8 cellular contexts compared by ENCODE assay signal in genomic region chr5:81852277-81853004, GRCh38.
DNase-seq lines count a peak whose midpoint lies in the region; ATAC-seq and TF ChIP-seq lines count a peak whose summit lies in the region.

No MANE protein-coding gene starts in this region.

- H3K36me3 ChIP-seq in skeletal muscle satellite cell (ENCODE audit: insufficient read depth, low read length), result no peaks in the 10 kb centered on the region

- peaks cover 32% of the 10 kb centered on the region for H3K4me1 ChIP-seq in skeletal muscle satellite cell (ENCODE audit: control insufficient read depth, insufficient read depth, low read length)

- no peak for TF ChIP-seq CTCF in astrocyte of the cerebellum (IDR thresholded peaks at IDR 0.05; ENCODE audit: low read depth, low read length, missing control alignments)

- H3K4me2 ChIP-seq in skeletal muscle satellite cell (ENCODE audit: low read length), result peak overlapping the region; percentile 94

- no peaks in the 10 kb centered on the region for H3K27me3 ChIP-seq in skeletal muscle satellite cell (ENCODE audit: control insufficient read depth, insufficient read depth, low read length)

- H3K4me3 ChIP-seq in astrocyte of the cerebellum (ENCODE audit: low read depth, low read length) (peak overlapping the region; percentile 28), iPS-18c (ENCODE audit: insufficient read depth, low read depth, low read length) (peak overlapping the region; percentile 46), skeletal muscle satellite cell (ENCODE audit: low read length) (peak overlapping the region; percentile 73)

- peak overlapping the region; percentile 90 for H3K9ac ChIP-seq in skeletal muscle satellite cell (ENCODE audit: low read depth, low read length)

- in situ Hi-C loops in astrocyte of the cerebellum (cut with HindIII; ENCODE audit: low sequenced_read_pairs), result no loop called here

- ATAC-seq in HG03571 (IDR thresholded peaks at IDR 0.05; ENCODE audit: unreplicated experiment) (no peak), HG03135 (IDR thresholded peaks at IDR 0.05; ENCODE audit: unreplicated experiment) (no peak)

- H3K9me3 ChIP-seq in iPS-18c (ENCODE audit: control insufficient read depth, insufficient read depth, low read length) (no peaks in the 10 kb centered on the region), skeletal muscle satellite cell (replicated peaks; ENCODE audit: low read length) (no peaks in the 10 kb centered on the region)

- peak in 5 of 6 experiments; percentile 8 to 52 (median 38) for DNase-seq in stimulated activated naive CD4-positive, alpha-beta T cell (lab: John Stamatoyannopoulos, UW)
- DNase-seq in stimulated activated naive CD4-positive, alpha-beta T cell treated with Interleukin-2 at 50 U/mL for 16 hours (lab: John Stamatoyannopoulos, UW), result no peak
- peak; percentile 82 for DNase-seq in NCI-H510A treated with DMSO at 0.1 percent for 48 hours (lab: John Stamatoyannopoulos, UW)
- DNase-seq in astrocyte of the cerebellum (ENCODE audit: low read depth), result peak; percentile 32
